ENCODE assay signal across 16 cellular contexts in genomic region chr7:122847871-122848473, GRCh38. TPM values are rescaled to one million over a fixed set of nuclear protein-coding genes. Genes with fewer than 3 reads are reported as not detected.
"Had no signal": no experiment of that assay in that cellular context is flagged by ENCODE, and none has a peak within 500 bp of the region (broad histone marks: within the 10 kb centered on the region; RNA-seq: fewer than 3 reads in every experiment).

No MANE protein-coding gene starts in this region.

- FAIRE-seq: kidney, small intestine had no signal

- H3K9me3 Mint-ChIP-seq: activated naive CD4-positive, alpha-beta T cell treated with anti-CD3 and anti-CD28 coated beads, Interleukin-2, amount 50 U/mL, for 24 hours had no signal

- H3K27me3 ChIP-seq: esophagus muscularis mucosa, stomach, vagina had no signal

- H3K9me3 ChIP-seq: esophagus muscularis mucosa, stomach, vagina had no signal

- H3K4me3 Mint-ChIP-seq: activated naive CD4-positive, alpha-beta T cell treated with anti-CD3 and anti-CD28 coated beads, Interleukin-2, amount 50 U/mL, for 24 hours; brain; endodermal cell had no signal

- H3K27ac ChIP-seq: esophagus muscularis mucosa, vagina, WERI-Rb-1 had no signal

- H3K27ac Mint-ChIP-seq: activated naive CD4-positive, alpha-beta T cell treated with anti-CD3 and anti-CD28 coated beads, Interleukin-2, amount 50 U/mL, for 24 hours; activated T-helper 2 cell treated with anti-CD3 and anti-CD28 coated beads, Interferon-gamma antibody, Interleukin-2, Interleukin-4, amounts not matched to agents 10 μg/mL and 5 μg/mL and 100 μg/mL, durations not matched to agents 14 hours and 24 hours and 36 hours; brain; endodermal cell had no signal

- H3K4me3 ChIP-seq: esophagus muscularis mucosa, lung, stomach, vagina had no signal

- DNase-seq: activated CD4-positive, alpha-beta T cell treated with anti-CD3 and anti-CD28 coated beads for 48 hours; amniotic stem cell; endodermal cell; kidney; midbrain; posterior cingulate gyrus; small intestine; stomach; T-helper 1 cell; WERI-Rb-1 had no signal

- H3K36me3 ChIP-seq: stomach, vagina, WERI-Rb-1 had no signal

- H3K36me3 Mint-ChIP-seq: activated naive CD4-positive, alpha-beta T cell treated with anti-CD3 and anti-CD28 coated beads, Interleukin-2, amount 50 U/mL, for 24 hours; brain had no signal

- H3K4me1 Mint-ChIP-seq: activated naive CD4-positive, alpha-beta T cell treated with anti-CD3 and anti-CD28 coated beads, Interleukin-2, amount 50 U/mL, for 24 hours; brain had no signal

- H3K4me1 ChIP-seq: vagina had no signal

RNA-seq across cellular contexts. Expression of gene CADPS2, which starts 38.3 kb away (rescaled TPM):
- total RNA-seq: activated T-helper 2 cell treated with anti-CD3 and anti-CD28 coated beads, Interferon-gamma antibody, Interleukin-2, Interleukin-4, amounts not matched to agents 10 μg/mL and 5 μg/mL and 100 μg/mL, durations not matched to agents 14 hours and 24 hours and 36 hours had no signal
